ENCODE assay signal across 1 cellular context in genomic region chr3:12768579-12769527, GRCh38.
TF ChIP-seq lines count a peak whose summit lies in the region.

No MANE protein-coding gene starts in this region.

TF ChIP-seq in WTC11, 78 proteins besides CTCF, POLR2A, EP300 and RAD21 (continued from another document):
- TF ChIP-seq, protein P1, sequence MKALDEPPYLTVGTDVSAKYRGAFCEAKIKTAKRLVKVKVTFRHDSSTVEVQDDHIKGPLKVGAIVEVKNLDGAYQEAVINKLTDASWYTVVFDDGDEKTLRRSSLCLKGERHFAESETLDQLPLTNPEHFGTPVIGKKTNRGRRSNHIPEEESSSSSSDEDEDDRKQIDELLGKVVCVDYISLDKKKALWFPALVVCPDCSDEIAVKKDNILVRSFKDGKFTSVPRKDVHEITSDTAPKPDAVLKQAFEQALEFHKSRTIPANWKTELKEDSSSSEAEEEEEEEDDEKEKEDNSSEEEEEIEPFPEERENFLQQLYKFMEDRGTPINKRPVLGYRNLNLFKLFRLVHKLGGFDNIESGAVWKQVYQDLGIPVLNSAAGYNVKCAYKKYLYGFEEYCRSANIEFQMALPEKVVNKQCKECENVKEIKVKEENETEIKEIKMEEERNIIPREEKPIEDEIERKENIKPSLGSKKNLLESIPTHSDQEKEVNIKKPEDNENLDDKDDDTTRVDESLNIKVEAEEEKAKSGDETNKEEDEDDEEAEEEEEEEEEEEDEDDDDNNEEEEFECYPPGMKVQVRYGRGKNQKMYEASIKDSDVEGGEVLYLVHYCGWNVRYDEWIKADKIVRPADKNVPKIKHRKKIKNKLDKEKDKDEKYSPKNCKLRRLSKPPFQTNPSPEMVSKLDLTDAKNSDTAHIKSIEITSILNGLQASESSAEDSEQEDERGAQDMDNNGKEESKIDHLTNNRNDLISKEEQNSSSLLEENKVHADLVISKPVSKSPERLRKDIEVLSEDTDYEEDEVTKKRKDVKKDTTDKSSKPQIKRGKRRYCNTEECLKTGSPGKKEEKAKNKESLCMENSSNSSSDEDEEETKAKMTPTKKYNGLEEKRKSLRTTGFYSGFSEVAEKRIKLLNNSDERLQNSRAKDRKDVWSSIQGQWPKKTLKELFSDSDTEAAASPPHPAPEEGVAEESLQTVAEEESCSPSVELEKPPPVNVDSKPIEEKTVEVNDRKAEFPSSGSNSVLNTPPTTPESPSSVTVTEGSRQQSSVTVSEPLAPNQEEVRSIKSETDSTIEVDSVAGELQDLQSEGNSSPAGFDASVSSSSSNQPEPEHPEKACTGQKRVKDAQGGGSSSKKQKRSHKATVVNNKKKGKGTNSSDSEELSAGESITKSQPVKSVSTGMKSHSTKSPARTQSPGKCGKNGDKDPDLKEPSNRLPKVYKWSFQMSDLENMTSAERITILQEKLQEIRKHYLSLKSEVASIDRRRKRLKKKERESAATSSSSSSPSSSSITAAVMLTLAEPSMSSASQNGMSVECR (CRISPR knock-in tag; IDR thresholded peaks at IDR 0.05; ENCODE audit: borderline replicate concordance), result no peak
- TF ChIP-seq MXD4 (CRISPR knock-in tag; IDR thresholded peaks at IDR 0.05; ENCODE audit: borderline replicate concordance), result no peak
